ENCODE assay signal across 3 cellular contexts in genomic region chr3:44464509-44464908, GRCh38.
"Had no signal": no experiment of that assay in that cellular context is flagged by ENCODE, and none has a peak within 500 bp of the region (broad histone marks: within the 10 kb centered on the region; RNA-seq: fewer than 3 reads in every experiment).

No MANE protein-coding gene starts in this region.

- ATAC-seq: GM12878 had no signal

- DNase-seq: GDM1, GF-D8 had no signal

- H3K4me3 ChIP-seq: GM12878 had no signal
